ENCODE assay signal across 5 cellular contexts in the genomic region with DNA sequence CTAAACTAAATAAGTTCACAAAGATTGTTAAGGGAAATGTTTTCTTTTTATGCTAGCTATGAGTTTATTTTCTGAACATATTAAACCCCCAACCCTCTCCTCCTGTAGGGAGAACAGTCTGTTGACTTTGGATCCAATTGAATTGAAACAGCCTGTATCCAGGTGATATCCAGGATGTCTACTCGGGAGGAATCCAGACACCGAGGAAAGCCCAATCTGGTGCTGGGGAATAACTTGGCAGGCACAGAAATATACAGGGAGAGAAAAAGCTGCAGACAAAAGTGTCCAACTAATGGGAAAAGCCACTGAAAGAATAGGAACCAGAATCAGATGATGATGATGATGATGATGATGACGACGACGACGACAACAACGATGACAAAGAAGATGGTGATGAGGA.
"Had no signal": no experiment of that assay in that cellular context is flagged by ENCODE, and none has a peak within 500 bp of the region (broad histone marks: within the 10 kb centered on the region; RNA-seq: fewer than 3 reads in every experiment).

No MANE protein-coding gene starts in this region.

- ATAC-seq: GM23338, K562 had no signal

- DNase-seq: H9, HCEC 1CT, IMR-90 had no signal
